ENCODE assay signal across 8 cellular contexts in genomic region chr20:14337400-14338171, GRCh38. TPM values are rescaled to one million over a fixed set of nuclear protein-coding genes. Genes with fewer than 3 reads are reported as not detected.
DNase-seq lines count a peak whose midpoint lies in the region; ATAC-seq, FAIRE-seq and TF ChIP-seq lines count a peak whose summit lies in the region.

Gene FLRT3 (minus strand): TSS chr20:14337612. CDS start chr20:14327506, 10,106 bp downstream.

- peak; percentile 97 for ATAC-seq in GM21390 (IDR thresholded peaks at IDR 0.05; ENCODE audit: unreplicated experiment)
- peak; percentile 93 for ATAC-seq in GM12878

- FAIRE-seq in GM12878 (lab: Jason Lieb, UNC): peak; percentile 89

- no TSS peak for BruUV-seq in GM12878 (replicated peaks; lab: Mats Ljungman, UMichigan)

- peak; percentile 69 for TF ChIP-seq RAD21 in GM12878 (IDR thresholded peaks at IDR 0.05; ENCODE audit: insufficient read depth, low read depth, low read length)

- RAD21 ChIA-PET in GM12878 (lab: Charles Lee; ENCODE audit: unreplicated experiment): interaction anchor here (0.7 to 2.1 kb wide), 8 partner anchors 22 to 1320 kb away, joined by 3 to 22 read pairs (median 3); no protein-coding TSS in a partner anchor

- intact Hi-C loops in GM12878 (cut with micrococcal nuclease; ENCODE audit: unreplicated experiment): loop anchor here (1.0 to 10.0 kb wide), 4 partner anchors 495 to 1317 kb away; no protein-coding TSS in a partner anchor

- H3K4me1 ChIP-seq in GM12878 (ENCODE audit: control insufficient read depth, insufficient read depth, low read length): no peaks in the 10 kb centered on the region
- H3K4me1 ChIP-seq in rectal smooth muscle tissue (ENCODE audit: control insufficient read depth, insufficient read depth, low read length): peaks cover 2% of the 10 kb centered on the region

- peak within 1 kb of the TSS; percentile 56 for H2AFZ ChIP-seq in GM12878 (ENCODE audit: control insufficient read depth, low read depth, low read length)

- H3K9ac ChIP-seq in GM12878 (ENCODE audit: control insufficient read depth, insufficient read depth, low read length): no peak within 1 kb of the TSS; the same call in 1 of the 2 replicates
- peak within 1 kb of the TSS; percentile 50 for H3K9ac ChIP-seq in rectal smooth muscle tissue (ENCODE audit: low read length)

- POLR2A ChIA-PET in GM12878 (lab: Charles Lee): no interaction called here

- 19% methylated on average over 12 of the region's 12 CpGs for WGBS in GM12878 (ENCODE audit: insufficient coverage, insufficient replicate concordance, low lambda C conversion rate, missing lambda C conversion rate)

- in situ Hi-C loops in GM12878 (cut with MboI): loop anchor here (10.0 to 25.0 kb wide), 2 partner anchors 897 to 1325 kb away; no protein-coding TSS in a partner anchor

- no peaks in the 10 kb centered on the region for H3K27me3 ChIP-seq in GM12878 (replicated peaks in 1 of 2; ENCODE audit: control insufficient read depth in 2 of 2, insufficient read depth in 2 of 2, low read length in 1 of 2)
- no peaks in the 10 kb centered on the region for H3K27me3 ChIP-seq in rectal smooth muscle tissue (ENCODE audit: control insufficient read depth, insufficient read depth, low read length)

- H3K9me3 ChIP-seq in GM12878 (replicated peaks; ENCODE audit: control insufficient read depth, insufficient read depth, low read length): no peaks in the 10 kb centered on the region

- no peaks in the 10 kb centered on the region for H3K79me2 ChIP-seq in GM12878 (ENCODE audit: control insufficient read depth, insufficient read depth, low read length)

- TF ChIP-seq EP300 in GM12878 (IDR thresholded peaks at IDR 0.05; ENCODE audit: borderline replicate concordance in 1 of 2, control insufficient read depth in 1 of 2, low read depth in 2 of 2, low read length in 2 of 2): no peak

- H3K4me3 ChIP-seq in GM12878: no peak within 1 kb of the TSS
- peak within 1 kb of the TSS; percentile 92 for H3K4me3 ChIP-seq in rectal smooth muscle tissue (ENCODE audit: low read length)

- TF ChIP-seq POLR2A in GM12878 (IDR thresholded peaks at IDR 0.05; ENCODE audit: low read depth, low read length): no peak

- TF ChIP-seq CTCF in GM12878 (IDR thresholded peaks at IDR 0.05 in 2 of 3, conservative IDR thresholded peaks at IDR 0.05 in 1 of 3; ENCODE audit: control insufficient read depth in 2 of 3, extremely low read depth in 1 of 3, insufficient read depth in 1 of 3, low read depth in 3 of 3, low read length in 3 of 3): peak; percentile 70 to 85 (median 75)

- H3K36me3 ChIP-seq in GM12878 (ENCODE audit: control insufficient read depth in 2 of 2, insufficient read depth in 2 of 2, low read length in 1 of 2) (no peaks in the 10 kb centered on the region), rectal smooth muscle tissue (ENCODE audit: control insufficient read depth, insufficient read depth, low read length) (no peaks in the 10 kb centered on the region)

- peak; percentile 69 for DNase-seq in Daoy (ENCODE audit: low read depth)
- DNase-seq in HK-2 (ENCODE audit: unreplicated experiment): peak; percentile 87
- DNase-seq in NCI-H69 (lab: John Stamatoyannopoulos, UW): peak; percentile 99
- peak; percentile 70 for DNase-seq in GM12878 (ENCODE audit: low read depth, low spot score)
- peak in 50 of 51 donors; percentile 11 to 90 (median 59) for DNase-seq in hypothalamus (lab: John Stamatoyannopoulos, UW)
- DNase-seq in stimulated activated CD4-positive, alpha-beta T cell treated with anti-CD3 and anti-CD28 coated beads, Interleukin-4, amount 100 ng/mL, for 4 hours: no peak

- H3K27ac ChIP-seq in GM12878 (ENCODE audit: control insufficient read depth, insufficient read depth) (no peak within 1 kb of the TSS), rectal smooth muscle tissue (ENCODE audit: low read depth, low read length) (peak within 1 kb of the TSS; percentile 71)

- CTCF ChIA-PET in GM12878 (lab: Yijun Ruan, JAX): interaction anchor here (0.6 to 3.9 kb wide), 18 partner anchors 9 to 1356 kb away, joined by 3 to 25 read pairs (median 4); no protein-coding TSS in a partner anchor

- no peak within 1 kb of the TSS for H3K4me2 ChIP-seq in GM12878 (ENCODE audit: control insufficient read depth, insufficient read depth)

- H4K20me1 ChIP-seq in GM12878 (ENCODE audit: control insufficient read depth, insufficient read depth): no peaks in the 10 kb centered on the region

- SMC1A ChIA-PET in GM12878 (lab: Charles Lee; ENCODE audit: uncharacterized antibody, unreplicated experiment): interaction anchor here (0.7 to 2.1 kb wide), 14 partner anchors 9 to 1316 kb away, joined by 3 to 12 read pairs (median 5); no protein-coding TSS in a partner anchor

TF ChIP-seq in GM12878, 131 proteins besides CTCF, POLR2A, EP300 and RAD21 (continues in another document):
- TF ChIP-seq RCOR1 (conservative IDR thresholded peaks at IDR 0.05; ENCODE audit: low read depth, low read length) (no peak), ZNF384 (IDR thresholded peaks at IDR 0.05; ENCODE audit: borderline replicate concordance, low read depth, low read length) (no peak), USF1 (IDR thresholded peaks at IDR 0.05; ENCODE audit: borderline replicate concordance, extremely low read length, insufficient read depth, low read depth, low read length) (no peak), DPF2 (IDR thresholded peaks at IDR 0.05) (no peak), HCFC1 (IDR thresholded peaks at IDR 0.05; ENCODE audit: low read length) (no peak; the same call in 1 of the 2 replicates), SUPT20H (IDR thresholded peaks at IDR 0.05; ENCODE audit: borderline replicate concordance, control insufficient read depth, low read depth, low read length) (no peak), BRCA1 (IDR thresholded peaks at IDR 0.05; ENCODE audit: low read depth, low read length) (no peak), SMC3 (IDR thresholded peaks at IDR 0.05; ENCODE audit: borderline replicate concordance, low read length) (peak; percentile 87), CREM (IDR thresholded peaks at IDR 0.05; ENCODE audit: low read depth) (no peak), JUND (IDR thresholded peaks at IDR 0.05; ENCODE audit: low read depth, low read length) (no peak), NFYA (IDR thresholded peaks at IDR 0.05; ENCODE audit: borderline replicate concordance, low read depth, low read length) (no peak), E4F1 (IDR thresholded peaks at IDR 0.05; ENCODE audit: borderline replicate concordance, partially characterized antibody) (no peak), ELK1 (IDR thresholded peaks at IDR 0.05; ENCODE audit: low read depth, low read length) (no peak), ZNF207 (IDR thresholded peaks at IDR 0.05; ENCODE audit: borderline replicate concordance) (no peak), ATF7 (IDR thresholded peaks at IDR 0.05; ENCODE audit: low read depth) (peak; percentile 94)

RNA-seq across cellular contexts. Expression of gene FLRT3, which starts in this region (rescaled TPM):
- total RNA-seq in Daoy (2014; rRNA removed; shearing (Covaris generic)): 0.23 and 0.74 TPM in 2 replicates
- total RNA-seq in GM12878 (2013; cell fraction: nucleolus; rRNA removed): not detected in 2 replicates
- total RNA-seq in GM12878 (2014; rRNA removed) (0.06 and 0.16 TPM in 2 replicates), GM12878 (2014; rRNA removed; fragmentation: Illumina TruSeq; extraction: Trizol) (0.31 and 0.37 TPM in 2 replicates), GM12878 (2021) (0.11 and 0.23 TPM in 2 replicates)
- polyA plus RNA-seq in GM12878 (2011; ENCODE audit: low read depth): not detected
- polyA plus RNA-seq in GM12878 (2011; rRNA removed) (1.9 and 2.4 TPM in 2 replicates), GM12878 (2014; fragmentation: Illumina TruSeq; extraction: Trizol) (0.21 and 0.35 TPM in 2 replicates), GM12878 (2014; fragmentation: Nextera tagmentation; extraction: Ambion mirVana) (1 to 10 TPM in 1 of 2 experiments, under 1 TPM in 1; 0.47 to 1.0 TPM), GM12878 (2014; rRNA removed) (0.08 and 0.13 TPM in 2 replicates), GM12878 (2016; fragmentation: Nextera tagmentation; extraction: Ambion mirVana) (under 1 TPM; 0.09 to 0.26 TPM)
- polyA plus RNA-seq in GM12878 (2011; cell fraction: cytosol; rRNA removed): 0.95 and 1.0 TPM in 2 replicates
- polyA plus RNA-seq in GM12878 (2011; cell fraction: nucleus; rRNA removed): 1.3 and 2.0 TPM in 2 replicates
- 0.07 TPM in 1 of 2 replicates, not detected in the other for polyA plus RNA-seq in GM12878 (2012)
- polyA minus RNA-seq in GM12878 (2011; rRNA and poly(A)+ RNA removed): 2.1 and 3.0 TPM in 2 replicates
- polyA minus RNA-seq in GM12878 (2011; cell fraction: cytosol; rRNA and poly(A)+ RNA removed): 0.80 and 2.1 TPM in 2 replicates
- polyA minus RNA-seq in GM12878 (2011; cell fraction: nucleus; rRNA and poly(A)+ RNA removed): 1.2 and 2.5 TPM in 2 replicates

Comparison
In these comparisons a context has a peak if more than half of its experiments do, and no peak if none do; other contexts are left out.
1. Peak in DNase-seq in Daoy; RNA of the gene not detected or under 1 TPM.
2. DNase-seq: peak in HK-2 (single experiment), NCI-H69 (single experiment), GM12878 (single experiment) and hypothalamus (50 of 51); none in stimulated activated CD4-positive, alpha-beta T cell treated with anti-CD3 and anti-CD28 coated beads, Interleukin-4, amount 100 ng/mL, for 4 hours (0 of 2).